1 cellular context compared by ENCODE assay signal in the genomic region with DNA sequence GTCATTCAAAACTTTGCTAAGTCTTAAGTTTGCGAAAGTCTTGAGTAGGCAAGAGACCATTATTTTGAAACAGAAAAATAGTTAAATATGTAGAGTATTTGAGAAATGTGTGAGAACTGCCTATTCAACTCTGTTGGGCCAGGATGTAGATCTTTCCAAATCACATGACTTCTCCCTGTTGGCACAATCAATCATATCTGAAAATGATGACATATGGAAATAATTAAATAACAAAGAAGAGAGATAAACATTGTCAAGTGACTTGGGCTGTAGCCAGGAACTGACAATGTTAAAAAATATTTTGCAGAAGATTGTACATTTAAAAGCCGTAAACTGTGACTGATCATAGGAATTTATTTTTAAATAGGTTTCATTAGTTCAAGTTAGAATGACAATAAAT.
TF ChIP-seq lines count a peak whose summit lies in the region.

No MANE protein-coding gene starts in this region.

TF ChIP-seq in SK-N-SH, 30 proteins besides CTCF, POLR2A, EP300 and RAD21 (continued from another document):
- TF ChIP-seq, protein P1, sequence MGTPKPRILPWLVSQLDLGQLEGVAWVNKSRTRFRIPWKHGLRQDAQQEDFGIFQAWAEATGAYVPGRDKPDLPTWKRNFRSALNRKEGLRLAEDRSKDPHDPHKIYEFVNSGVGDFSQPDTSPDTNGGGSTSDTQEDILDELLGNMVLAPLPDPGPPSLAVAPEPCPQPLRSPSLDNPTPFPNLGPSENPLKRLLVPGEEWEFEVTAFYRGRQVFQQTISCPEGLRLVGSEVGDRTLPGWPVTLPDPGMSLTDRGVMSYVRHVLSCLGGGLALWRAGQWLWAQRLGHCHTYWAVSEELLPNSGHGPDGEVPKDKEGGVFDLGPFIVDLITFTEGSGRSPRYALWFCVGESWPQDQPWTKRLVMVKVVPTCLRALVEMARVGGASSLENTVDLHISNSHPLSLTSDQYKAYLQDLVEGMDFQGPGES (IDR thresholded peaks at IDR 0.05; ENCODE audit: low read depth, low read length) = no peak
- TF ChIP-seq, protein P2, sequence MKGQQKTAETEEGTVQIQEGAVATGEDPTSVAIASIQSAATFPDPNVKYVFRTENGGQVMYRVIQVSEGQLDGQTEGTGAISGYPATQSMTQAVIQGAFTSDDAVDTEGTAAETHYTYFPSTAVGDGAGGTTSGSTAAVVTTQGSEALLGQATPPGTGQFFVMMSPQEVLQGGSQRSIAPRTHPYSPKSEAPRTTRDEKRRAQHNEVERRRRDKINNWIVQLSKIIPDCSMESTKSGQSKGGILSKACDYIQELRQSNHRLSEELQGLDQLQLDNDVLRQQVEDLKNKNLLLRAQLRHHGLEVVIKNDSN (IDR thresholded peaks at IDR 0.05; ENCODE audit: borderline replicate concordance, low read depth) = peak; percentile 71; the same call in 1 of the 2 replicates
